Comparison of ENCODE assay signal across 22 cellular contexts in genomic region chr12:116331876-116332275, GRCh38. TPM values are rescaled to one million over a fixed set of nuclear protein-coding genes. Genes with fewer than 3 reads are reported as not detected.
DNase-seq lines count a peak whose midpoint lies in the region; ATAC-seq, FAIRE-seq and TF ChIP-seq lines count a peak whose summit lies in the region.
"Had no signal": no experiment of that assay in that cellular context is flagged by ENCODE, and none has a peak within 500 bp of the region (broad histone marks: within the 10 kb centered on the region; RNA-seq: fewer than 3 reads in every experiment).

No MANE protein-coding gene starts in this region.

- no peaks in the 10 kb centered on the region for H3K36me3 Mint-ChIP-seq in memory B cell
- H3K36me3 Mint-ChIP-seq: CD4-positive, alpha-beta memory T cell had no signal

- TF ChIP-seq CTCF in K562 (IDR thresholded peaks at IDR 0.05 in 2 of 3, conservative IDR thresholded peaks at IDR 0.05 in 1 of 3; ENCODE audit: insufficient read depth in 2 of 3, low read depth in 1 of 3, low read length in 3 of 3) (no peak), upper lobe of right lung (IDR thresholded peaks at IDR 0.05) (no peak), SK-N-SH (IDR thresholded peaks at IDR 0.05) (no peak)

- no peak for FAIRE-seq in K562 (lab: Jason Lieb, UNC)
- FAIRE-seq: A204.1, G401.6, GM12892, GM18507, H54 had no signal

- POLR2A ChIA-PET in K562 (lab: Yijun Ruan, JAX) (interaction anchor here (1.6 kb wide), 1 partner anchor 8 kb away, joined by 3 read pairs; no protein-coding TSS in a partner anchor), SK-N-SH (lab: Yijun Ruan, JAX) (no interaction called here)

- peaks cover 24% of the 10 kb centered on the region for H3K4me1 Mint-ChIP-seq in memory B cell

- no peak overlapping the region for H3K4me3 Mint-ChIP-seq in memory B cell
- H3K4me3 Mint-ChIP-seq: CD4-positive, alpha-beta memory T cell; GM23338; HFFc6 had no signal

- H3K27me3 Mint-ChIP-seq in memory B cell = no peaks in the 10 kb centered on the region

- H3K9me3 Mint-ChIP-seq in memory B cell = peaks cover 8% of the 10 kb centered on the region
- H3K9me3 Mint-ChIP-seq: GM23338, HFFc6 had no signal

- no peak for ATAC-seq in K562
- no peak for ATAC-seq in memory B cell (ENCODE audit: low read depth)
- ATAC-seq in upper lobe of right lung = peak; percentile 31
- no peak for ATAC-seq in HG03342 (IDR thresholded peaks at IDR 0.05; ENCODE audit: unreplicated experiment)
- ATAC-seq: GM23338 had no signal

- peak overlapping the region; percentile 20; the same call in 1 of the 2 replicates for H2AFZ ChIP-seq in K562 (ENCODE audit: low read depth, low read length)
- no peak overlapping the region for H2AFZ ChIP-seq in SK-N-SH (ENCODE audit: low read depth)
- H2AFZ ChIP-seq: GM23338 had no signal

- TF ChIP-seq POLR2A in K562 (conservative IDR thresholded peaks at IDR 0.05) = no peak

- H3K4me1 ChIP-seq in K562 (replicated peaks in 1 of 2; ENCODE audit: control insufficient read depth in 2 of 2, insufficient read depth in 2 of 2, low read length in 2 of 2) (peaks cover 0 to 11% of the 10 kb centered on the region in 2 experiments; a peak in 3 of 5 replicates), upper lobe of right lung (no peaks in the 10 kb centered on the region), SK-N-SH (ENCODE audit: control insufficient read depth in 1 of 2, insufficient read depth in 2 of 2, low read depth in 1 of 2, low read length in 1 of 2) (no peaks in the 10 kb centered on the region)

- no TSS peak for BruUV-seq in K562 (replicated peaks; lab: Mats Ljungman, UMichigan)

- no peaks in the 10 kb centered on the region for H3K79me2 ChIP-seq in K562 (ENCODE audit: control insufficient read depth, insufficient read depth, low read length)
- no peaks in the 10 kb centered on the region for H3K79me2 ChIP-seq in SK-N-SH (ENCODE audit: insufficient read depth)

- H3F3A ChIP-seq in SK-N-SH (replicated peaks; ENCODE audit: insufficient read depth) = no peaks in the 10 kb centered on the region

- in situ Hi-C loops in K562 (cut with MboI) = no loop called here

- H3K9me2 ChIP-seq in SK-N-SH = no peaks in the 10 kb centered on the region

- intact Hi-C loops in K562 (cut with micrococcal nuclease) (no loop called here), upper lobe of right lung (cut with DNase I) (no loop called here)

- H3K9ac ChIP-seq in K562 (ENCODE audit: insufficient read depth in 1 of 2, low read depth in 2 of 2, low read length in 2 of 2) (no peak overlapping the region), SK-N-SH (no peak overlapping the region)
- H3K9ac ChIP-seq: KMS-11 had no signal

- H3K27me3 ChIP-seq in K562 (ENCODE audit: control insufficient read depth in 2 of 2, insufficient read depth in 2 of 2, low read length in 2 of 2) = no peaks in the 10 kb centered on the region
- no peaks in the 10 kb centered on the region for H3K27me3 ChIP-seq in upper lobe of right lung
- no peaks in the 10 kb centered on the region for H3K27me3 ChIP-seq in SK-N-SH (ENCODE audit: insufficient read depth)

- 51% methylated on average over 2 of the region's 2 CpGs for WGBS in K562 (ENCODE audit: insufficient coverage, low coverage, missing lambda C conversion rate)
- WGBS in SK-N-SH (ENCODE audit: low lambda C conversion rate) = 100% methylated on average over 2 of the region's 2 CpGs

- peak; percentile 7 for DNase-seq in EL
- no peak for DNase-seq in K562 (ENCODE audit: extremely low read depth in 1 of 4, low spot score in 3 of 4)
- DNase-seq in memory B cell (ENCODE audit: low spot score in 2 of 2) = no peak
- DNase-seq in upper lobe of right lung = no peak
- DNase-seq in GM03348 (ENCODE audit: low spot score) = no peak
- no peak for DNase-seq in NCI-H128 (lab: John Stamatoyannopoulos, UW; ENCODE audit: unreplicated experiment)
- no peak for DNase-seq in SK-N-SH
- DNase-seq: ACHN; CD4-positive, alpha-beta memory T cell; DMS153; DMS79; HCEC 1CT; HFFc6 had no signal

- no peaks in the 10 kb centered on the region for H3K9me1 ChIP-seq in K562 (ENCODE audit: control insufficient read depth, insufficient read depth, low read length)

- CTCF ChIA-PET in K562 (lab: Yijun Ruan, JAX; ENCODE audit: low intra/inter-chr PET ratio) (no interaction called here), SK-N-SH (lab: Yijun Ruan, JAX) (interaction anchor here (1.2 kb wide), 1 partner anchor 316 kb away, joined by 3 read pairs; no protein-coding TSS in a partner anchor)

- TF ChIP-seq EP300 in K562 (IDR thresholded peaks at IDR 0.05; ENCODE audit: low read length) (no peak), SK-N-SH (IDR thresholded peaks at IDR 0.05; ENCODE audit: borderline replicate concordance in 1 of 2, low read depth in 1 of 2, low read length in 1 of 2) (no peak)

- H3K9me3 ChIP-seq in K562 (replicated peaks; ENCODE audit: control insufficient read depth, insufficient read depth, low read depth, low read length) (no peaks in the 10 kb centered on the region), upper lobe of right lung (no peaks in the 10 kb centered on the region), SK-N-SH (no peaks in the 10 kb centered on the region)

- H3K27ac ChIP-seq in K562 (ENCODE audit: extremely low read depth, low read depth, low read length) (no peak overlapping the region), upper lobe of right lung (no peak overlapping the region), SK-N-SH (ENCODE audit: low read depth in 2 of 2, low read length in 1 of 2) (no peak overlapping the region)
- H3K27ac ChIP-seq: C4-2B, KMS-11 had no signal

- H3K4me3 ChIP-seq in K562 = no peak overlapping the region
- H3K4me3 ChIP-seq in upper lobe of right lung = no peak overlapping the region
- H3K4me3 ChIP-seq in SK-N-SH (ENCODE audit: low read depth in 2 of 2, low read length in 1 of 2) = no peak overlapping the region
- H3K4me3 ChIP-seq: GM23338 had no signal

- no peak overlapping the region for H3K4me2 ChIP-seq in K562 (ENCODE audit: insufficient read depth, low read length)
- no peak overlapping the region for H3K4me2 ChIP-seq in SK-N-SH
- H3K4me2 ChIP-seq: GM23338, KMS-11 had no signal

- H3K36me3 ChIP-seq in K562 (ENCODE audit: control insufficient read depth, insufficient read depth, low read length) (no peaks in the 10 kb centered on the region), upper lobe of right lung (no peaks in the 10 kb centered on the region), SK-N-SH (replicated peaks in 1 of 2; ENCODE audit: control insufficient read depth in 1 of 2, insufficient read depth in 2 of 2, low read length in 1 of 2) (no peaks in the 10 kb centered on the region)

- TF ChIP-seq RAD21 in K562 (CRISPR knock-in tag; conservative IDR thresholded peaks at IDR 0.05 in 1 of 2, IDR thresholded peaks at IDR 0.05 in 1 of 2) (no peak), SK-N-SH (IDR thresholded peaks at IDR 0.05; ENCODE audit: low read length) (no peak)

- no peaks in the 10 kb centered on the region for H4K20me1 ChIP-seq in K562 (replicated peaks; ENCODE audit: control insufficient read depth, insufficient read depth, low read length)
- H4K20me1 ChIP-seq in SK-N-SH (ENCODE audit: insufficient read depth) = no peaks in the 10 kb centered on the region

- H3K27ac Mint-ChIP-seq in memory B cell = peak overlapping the region; percentile 35
- H3K27ac Mint-ChIP-seq: CD4-positive, alpha-beta memory T cell; GM23338; HFFc6 had no signal

TF ChIP-seq in K562, 482 proteins besides CTCF, POLR2A, EP300 and RAD21 (continues in another document):
- TF ChIP-seq CC2D1A (IDR thresholded peaks at IDR 0.05) (no peak), NR4A1 (CRISPR knock-in tag; IDR thresholded peaks at IDR 0.05) (no peak), NR4A1 (tag; IDR thresholded peaks at IDR 0.05) (no peak), CREBBP (IDR thresholded peaks at IDR 0.05; ENCODE audit: low read depth, low read length) (no peak), MEIS2 (IDR thresholded peaks at IDR 0.05; ENCODE audit: partially characterized antibody) (peak; percentile 5), SPI1 (IDR thresholded peaks at IDR 0.05; ENCODE audit: borderline replicate concordance, low read depth, low read length) (no peak), ZNF274 (IDR thresholded peaks at IDR 0.05; ENCODE audit: borderline replicate concordance, low read depth, low read length) (no peak)

TF ChIP-seq in SK-N-SH, 30 proteins besides CTCF, POLR2A, EP300 and RAD21:
- TF ChIP-seq, protein P1, sequence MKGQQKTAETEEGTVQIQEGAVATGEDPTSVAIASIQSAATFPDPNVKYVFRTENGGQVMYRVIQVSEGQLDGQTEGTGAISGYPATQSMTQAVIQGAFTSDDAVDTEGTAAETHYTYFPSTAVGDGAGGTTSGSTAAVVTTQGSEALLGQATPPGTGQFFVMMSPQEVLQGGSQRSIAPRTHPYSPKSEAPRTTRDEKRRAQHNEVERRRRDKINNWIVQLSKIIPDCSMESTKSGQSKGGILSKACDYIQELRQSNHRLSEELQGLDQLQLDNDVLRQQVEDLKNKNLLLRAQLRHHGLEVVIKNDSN (IDR thresholded peaks at IDR 0.05; ENCODE audit: borderline replicate concordance, low read depth) = no peak
- TF ChIP-seq NRF1 (IDR thresholded peaks at IDR 0.05; ENCODE audit: low read depth, low read length) (no peak), MEF2A (IDR thresholded peaks at IDR 0.05; ENCODE audit: borderline replicate concordance, low read depth) (no peak)

RNA-seq across cellular contexts. Expression of gene MED13L, which starts 54.4 kb away (rescaled TPM):
- total RNA-seq in K562 (2011; cell fraction: chromatin; rRNA removed; ENCODE audit: low replicate concordance) = 259 and 607 TPM in 2 replicates
- 97.6 and 127 TPM in 2 replicates for total RNA-seq in K562 (2011; cell fraction: nucleolus; rRNA removed)
- total RNA-seq in K562 (2011; cell fraction: nucleoplasm; rRNA removed) = 277 and 397 TPM in 2 replicates
- total RNA-seq in K562 (2014; rRNA removed) (29.3 and 32.5 TPM in 2 replicates), K562 (2014; rRNA removed; fragmentation: Illumina TruSeq; extraction: Trizol) (71.9 and 82.3 TPM in 2 replicates), K562 (2015; rRNA removed; fragmentation: Illumina TruSeq; extraction: Trizol) (70.1 and 70.8 TPM in 2 replicates), K562 (2021) (76.9 and 90.3 TPM in 2 replicates), upper lobe of right lung (147 TPM)
- polyA plus RNA-seq in K562 (2011; rRNA removed) (45.8 and 48.0 TPM in 2 replicates), K562 (2014; fragmentation: Illumina TruSeq; extraction: Trizol) (34.0 and 36.9 TPM in 2 replicates), K562 (2014; fragmentation: Nextera tagmentation; extraction: Ambion mirVana) (10 to 100 TPM; 13.4 to 22.0 TPM), K562 (2014; rRNA removed) (25.7 and 26.8 TPM in 2 replicates), SK-N-SH (2012; rRNA removed) (17.1 and 26.3 TPM in 2 replicates)
- polyA plus RNA-seq in K562 (2011; cell fraction: cytosol; rRNA removed) = 26.1 and 36.3 TPM in 2 replicates
- polyA plus RNA-seq in K562 (2011; cell fraction: nucleus; rRNA removed) = 102 and 117 TPM in 2 replicates
- polyA plus RNA-seq in K562 (2012) = 29.2 and 39.4 TPM in 2 replicates
- polyA minus RNA-seq in K562 (2011; rRNA and poly(A)+ RNA removed) = 279 and 322 TPM in 2 replicates
- 59.1 and 73.6 TPM in 2 replicates for polyA minus RNA-seq in K562 (2011; cell fraction: cytosol; rRNA and poly(A)+ RNA removed)
- 174 and 313 TPM in 2 replicates for polyA minus RNA-seq in K562 (2011; cell fraction: nucleus; rRNA and poly(A)+ RNA removed)
- 18.4 and 19.1 TPM in 2 replicates for polyA plus RNA-seq in SK-N-SH (2012; cell fraction: cytosol; rRNA removed)
- polyA plus RNA-seq in SK-N-SH (2012; cell fraction: nucleus; rRNA removed) = 24.4 and 38.6 TPM in 2 replicates
